Comparison of ENCODE assay signal across 28 cellular contexts in the genomic region with DNA sequence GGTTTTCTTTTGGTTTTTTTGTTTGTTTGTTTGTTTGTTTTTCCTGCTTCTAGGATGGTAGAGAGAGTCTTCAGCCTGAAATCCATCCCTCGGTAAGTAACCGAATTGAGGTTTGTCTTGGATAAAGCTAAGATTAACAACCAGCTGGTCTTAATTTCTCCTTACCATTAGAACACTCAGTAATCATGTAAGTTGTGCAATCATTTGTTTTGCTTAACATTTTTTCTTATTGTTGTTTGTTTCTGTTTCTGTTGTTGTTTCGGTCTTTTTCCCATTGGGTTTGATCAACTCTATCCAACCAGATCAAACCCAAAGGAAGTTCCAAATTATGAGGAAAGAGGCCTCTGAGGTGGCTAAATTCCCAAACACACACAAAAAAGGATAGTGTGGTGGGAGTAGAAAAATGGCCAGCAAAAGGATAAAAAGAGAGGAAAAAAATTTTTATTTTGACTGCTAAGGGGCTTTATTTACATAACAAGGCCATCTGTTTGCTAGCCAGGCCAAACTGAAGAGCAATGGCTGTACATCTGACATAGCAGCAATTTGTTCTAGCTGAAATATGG. TPM values are rescaled to one million over a fixed set of nuclear protein-coding genes. Genes with fewer than 3 reads are reported as not detected.
"Had no signal": no experiment of that assay in that cellular context is flagged by ENCODE, and none has a peak within 500 bp of the region (broad histone marks: within the 10 kb centered on the region; RNA-seq: fewer than 3 reads in every experiment).

No MANE protein-coding gene starts in this region.

- ATAC-seq: activated CD8-positive, alpha-beta memory T cell treated with anti-CD3 and anti-CD28 coated beads, Interleukin-2, amount 10 ng/mL, durations not matched to agents 7 days and 5 days; activated naive CD4-positive, alpha-beta T cell treated with anti-CD3 and anti-CD28 coated beads, Interleukin-2, amount 50 U/mL, for 72 hours; activated naive CD8-positive, alpha-beta T cell treated with anti-CD3 and anti-CD28 coated beads, Interleukin-2, amount 50 U/mL, for 24 hours; Right ventricle myocardium inferior; T-cell had no signal

- DNase-seq: activated B cell treated with CpG ODN at 0.5 μM for 24 hours; activated CD4-positive, alpha-beta T cell treated with anti-CD3 and anti-CD28 coated beads for 1 hour; activated CD4-positive, alpha-beta T cell treated with anti-CD3 and anti-CD28 coated beads, Interleukin-2, amount 10 ng/mL, durations not matched to agents 24 days and 14 days; activated CD4-positive, alpha-beta T cell treated with anti-CD3 and anti-CD28 coated beads, Interleukin-2, amount 50 U/mL, for 48 hours; activated CD8-positive, alpha-beta memory T cell treated with anti-CD3 and anti-CD28 coated beads, Interleukin-2, amount 10 ng/mL, durations not matched to agents 7 days and 5 days; activated effector memory CD4-positive, alpha-beta T cell treated with anti-CD3 and anti-CD28 coated beads, Interleukin-2, amount 50 U/mL, for 16 hours; activated naive CD4-positive, alpha-beta T cell treated with Interleukin-2 at 50 U/mL for 16 hours; activated naive CD8-positive, alpha-beta T cell treated with anti-CD3 and anti-CD28 coated beads, Interleukin-2, amount 50 U/mL, for 24 hours; activated T-cell treated with anti-CD3 and anti-CD28 coated beads, Interleukin-2, amount 50 U/mL, for 24 hours; amygdala; KG1; NCI-H1048; NCI-H146; NCI-H1930; NCI-H2171; NCI-H2227 treated with DMSO at 0.1 percent for 48 hours; NCI-H446 treated with DMSO at 0.1 percent for 48 hours; NCI-H524 treated with DMSO at 0.1 percent for 48 hours; NCI-H748 treated with DMSO at 0.1 percent for 48 hours; RPMI8226; T-cell; T-helper 2 cell; T1000 had no signal

- H3K4me3 ChIP-seq: SK-N-MC had no signal

- H3K27ac ChIP-seq: SK-N-MC had no signal

RNA-seq across cellular contexts. Expression of gene ANKRD31, which starts 49.6 kb away (rescaled TPM):
- total RNA-seq: LHCN-M2, M059J had no signal
